ENCODE assay signal across 9 cellular contexts in genomic region chr2:240916571-240917008, GRCh38. TPM values are rescaled to one million over a fixed set of nuclear protein-coding genes. Genes with fewer than 3 reads are reported as not detected.
DNase-seq lines count a peak whose midpoint lies in the region; ATAC-seq and TF ChIP-seq lines count a peak whose summit lies in the region.
"Had no signal": no experiment of that assay in that cellular context is flagged by ENCODE, and none has a peak within 500 bp of the region (broad histone marks: within the 10 kb centered on the region; RNA-seq: fewer than 3 reads in every experiment).

No MANE protein-coding gene starts in this region.

- H3K4me3 ChIP-seq in Panc1 (ENCODE audit: low read depth in 2 of 2, low read length in 2 of 2) (0 out of 4 replicates have a peak overlapping the region, but pooled peaks of 1 of the 2 experiments have one; percentile 11), MM.1S (ENCODE audit: low read length) (no peak overlapping the region)

- H3K27ac ChIP-seq in Panc1 (ENCODE audit: low read length) (no peak overlapping the region), MM.1S (ENCODE audit: low read length) (no peak overlapping the region)
- H3K27ac ChIP-seq: parathyroid adenoma had no signal

- no peaks in the 10 kb centered on the region for H3K27me3 ChIP-seq in Panc1 (ENCODE audit: control insufficient read depth, insufficient read depth, low read length)
- H3K27me3 ChIP-seq in MM.1S (replicated peaks; ENCODE audit: insufficient read depth, low read length), result peaks cover 43% of the 10 kb centered on the region

- in situ Hi-C loops in Panc1 (cut with HindIII; ENCODE audit: low pct_unique_long_range_greater_than_20kb, low sequenced_read_pairs), result no loop called here

- ATAC-seq in Panc1, result peak; percentile 57
- peak; percentile 74 for ATAC-seq in Right ventricle myocardium inferior
- ATAC-seq in sciatic nerve, result peak; percentile 71
- no peak for ATAC-seq in GM21360 (IDR thresholded peaks at IDR 0.05; ENCODE audit: unreplicated experiment)

- POLR2A ChIA-PET in Panc1 (lab: Charles Lee), result no interaction called here

- H3K4me2 ChIP-seq in MM.1S (ENCODE audit: low read depth, low read length), result no peak overlapping the region

- H3K36me3 ChIP-seq in Panc1 (ENCODE audit: control insufficient read depth, insufficient read depth, low read length) (no peaks in the 10 kb centered on the region), MM.1S (replicated peaks; ENCODE audit: insufficient read depth, low read length) (no peaks in the 10 kb centered on the region)

- no peak overlapping the region for H3K9ac ChIP-seq in MM.1S (ENCODE audit: low read length)
- H3K9ac ChIP-seq: parathyroid adenoma had no signal

- DNase-seq in EL (peak; percentile 88), Panc1 (ENCODE audit: low read depth, low spot score) (no peak), Right ventricle myocardium inferior (ENCODE audit: missing footprints) (peak; percentile 81), sciatic nerve (ENCODE audit: low spot score) (peak; percentile 88), superior temporal gyrus (ENCODE audit: extremely low spot score) (no peak), MM.1S (no peak)
- no peak for DNase-seq in activated CD4-positive, alpha-beta T cell treated with anti-CD3 and anti-CD28 coated beads, Interleukin-2, amount 50 U/mL, for 48 hours

- no peaks in the 10 kb centered on the region for H4K20me1 ChIP-seq in MM.1S (ENCODE audit: insufficient read depth, low read length)

- H3K9me2 ChIP-seq in MM.1S (replicated peaks; ENCODE audit: insufficient read depth, low read length), result no peaks in the 10 kb centered on the region

- H3K4me1 ChIP-seq in Panc1 (ENCODE audit: control insufficient read depth, insufficient read depth, low read length) (peaks cover 62% of the 10 kb centered on the region), MM.1S (ENCODE audit: low read length) (no peaks in the 10 kb centered on the region)
- H3K4me1 ChIP-seq: parathyroid adenoma had no signal

- no peak for TF ChIP-seq CTCF in Panc1 (IDR thresholded peaks at IDR 0.05)
- no peak for TF ChIP-seq CTCF in MM.1S (IDR thresholded peaks at IDR 0.05; ENCODE audit: low read length)

- no peaks in the 10 kb centered on the region for H3F3A ChIP-seq in MM.1S (ENCODE audit: insufficient read depth, low read length)

- intact Hi-C loops in Panc1 (cut with micrococcal nuclease; ENCODE audit: unreplicated experiment) (no loop called here), Right ventricle myocardium inferior (cut with DNase I) (no loop called here), sciatic nerve (cut with DNase I) (loop anchor here (10.0 kb wide), 1 partner anchor 78 kb away; the partner anchor contains the start of gene SNED1)

- no peaks in the 10 kb centered on the region for H3K79me2 ChIP-seq in MM.1S (ENCODE audit: low read length)
- H3K79me2 ChIP-seq: parathyroid adenoma had no signal

- no TSS peak for BruUV-seq in Panc1 (replicated peaks; lab: Mats Ljungman, UMichigan)

- no peak overlapping the region for H2AFZ ChIP-seq in MM.1S (ENCODE audit: low read length)
- H2AFZ ChIP-seq: parathyroid adenoma had no signal

- CTCF ChIA-PET in Panc1 (lab: Charles Lee), result no interaction called here

- H3K9me3 ChIP-seq in Panc1 (ENCODE audit: control insufficient read depth, insufficient read depth, low read depth, low read length), result no peaks in the 10 kb centered on the region
- H3K9me3 ChIP-seq in MM.1S (replicated peaks; ENCODE audit: insufficient read depth, low read length), result no peaks in the 10 kb centered on the region

RNA-seq across cellular contexts. Expression of gene CROCC2, which starts 10.5 kb away (rescaled TPM):
- 0.23 TPM for total RNA-seq in Panc1 (2021; ENCODE audit: unreplicated experiment)
- 0.08 TPM for polyA plus RNA-seq in Panc1 (2012; ENCODE audit: insufficient read length)
- not detected for total RNA-seq in Right ventricle myocardium inferior
- total RNA-seq in sciatic nerve, result 0.18 TPM

RNA-seq across cellular contexts. Expression of gene MAB21L4, which starts 20.6 kb away (rescaled TPM):
- total RNA-seq in Panc1 (2021; ENCODE audit: unreplicated experiment) (0.21 TPM), Right ventricle myocardium inferior (not detected), sciatic nerve (not detected)
- not detected for polyA plus RNA-seq in Panc1 (2012; ENCODE audit: insufficient read length)

RNA-seq across cellular contexts. Expression of gene AGXT, which starts 48.0 kb away (rescaled TPM):
- total RNA-seq in Panc1 (2021; ENCODE audit: unreplicated experiment), result 0.36 TPM
- polyA plus RNA-seq in Panc1 (2012; ENCODE audit: insufficient read length), result not detected
- total RNA-seq in Right ventricle myocardium inferior, result not detected
- total RNA-seq in sciatic nerve, result not detected

Comparison
In these comparisons a context has a peak if more than half of its experiments do, and no peak if none do; other contexts are left out.
1. DNase-seq: peak in EL (single experiment), Right ventricle myocardium inferior (single experiment) and sciatic nerve (single experiment); none in Panc1 (single experiment), superior temporal gyrus (single experiment), MM.1S (single experiment) and activated CD4-positive, alpha-beta T cell treated with anti-CD3 and anti-CD28 coated beads, Interleukin-2, amount 50 U/mL, for 48 hours (0 of 2).